In the genomic region with DNA sequence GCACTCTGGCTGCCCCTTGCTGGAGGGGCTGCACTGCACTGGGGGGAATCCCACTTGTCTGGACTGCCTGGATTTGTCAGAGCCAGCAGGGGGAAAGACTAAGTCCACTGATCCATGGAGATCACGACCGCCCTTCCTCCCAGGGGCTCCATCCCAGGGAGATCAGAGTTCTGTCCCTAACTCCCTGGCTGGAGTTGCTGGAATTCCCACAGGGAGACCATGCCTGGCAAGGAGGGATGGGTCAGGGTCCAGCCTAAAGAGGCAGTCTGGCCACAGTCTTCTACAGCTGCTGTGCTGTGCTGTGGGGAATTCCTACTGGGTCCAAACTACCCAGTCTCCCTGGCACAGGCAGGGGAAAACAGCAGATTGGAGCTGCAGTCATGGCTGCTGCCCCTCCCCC, we compare ENCODE assay signal across 19 cellular contexts.
DNase-seq lines count a peak whose midpoint lies in the region; ATAC-seq, FAIRE-seq and TF ChIP-seq lines count a peak whose summit lies in the region.
"Had no signal": no experiment of that assay in that cellular context is flagged by ENCODE, and none has a peak within 500 bp of the region (broad histone marks: within the 10 kb centered on the region; RNA-seq: fewer than 3 reads in every experiment).

No MANE protein-coding gene starts in this region.

- H3K4me2 ChIP-seq in HepG2 (ENCODE audit: low read depth, low read length) (no peak overlapping the region), H1 (ENCODE audit: insufficient read depth in 1 of 2, low read depth in 2 of 2, low read length in 2 of 2) (no peak overlapping the region; a peak in 1 of 4 replicates)
- H3K4me2 ChIP-seq: A549, BLaER1 had no signal

- H2BK120ac ChIP-seq in H1 (replicated peaks; ENCODE audit: low read depth, low read length): no peak overlapping the region

- no peaks in the 10 kb centered on the region; the same call in 1 of the 2 replicates for H3K79me1 ChIP-seq in H1 (ENCODE audit: low read depth, low read length)

- no peaks in the 10 kb centered on the region for H3K79me2 ChIP-seq in HepG2 (ENCODE audit: insufficient read depth, low read length)
- H3K79me2 ChIP-seq in H1 (ENCODE audit: control insufficient read depth in 1 of 2, insufficient read depth in 2 of 2, low read length in 2 of 2): no peaks in the 10 kb centered on the region

- H2AK5ac ChIP-seq in H1 (ENCODE audit: low read depth, low read length): no peak overlapping the region

- H3K4me1 ChIP-seq in HepG2 (ENCODE audit: insufficient read depth, low read length) (peaks cover 9% of the 10 kb centered on the region; the same call in 1 of the 2 replicates), right lobe of liver (no peaks in the 10 kb centered on the region), H1 (replicated peaks in 1 of 4; ENCODE audit: control insufficient read depth in 3 of 4, insufficient read depth in 4 of 4, low read length in 3 of 4) (peaks cover 0 to 8% (median 0%) of the 10 kb centered on the region in 4 experiments; a peak in 2 of 7 replicates)
- H3K4me1 ChIP-seq: BLaER1 had no signal

- WGBS in HepG2 (ENCODE audit: low lambda C conversion rate): no CpG with 5 or more reads among the region's 2 CpGs
- no CpG with 5 or more reads among the region's 2 CpGs for WGBS in right lobe of liver (ENCODE audit: insufficient coverage, low coverage, low lambda C conversion rate, missing lambda C conversion rate)
- 67% methylated on average over 2 of the region's 2 CpGs; no CpG with 5 or more reads in 1 of the 2 experiments for WGBS in H1 (ENCODE audit: extremely low coverage in 1 of 2, insufficient coverage in 1 of 2, insufficient read length in 1 of 2, insufficient replicate concordance in 2 of 2, low coverage in 1 of 2, low lambda C conversion rate in 2 of 2, missing lambda C conversion rate in 1 of 2), 2 experiments

- H3K4me3 ChIP-seq in HepG2 (replicated peaks in 1 of 3; ENCODE audit: insufficient read depth in 1 of 3, low read depth in 2 of 3, low read length in 3 of 3): no peak overlapping the region
- H3K4me3 ChIP-seq in right lobe of liver: no peak overlapping the region
- no peak overlapping the region for H3K4me3 ChIP-seq in H1 (ENCODE audit: extremely low read depth in 1 of 4, insufficient read depth in 2 of 4, low read depth in 3 of 4, low read length in 4 of 4)
- H3K4me3 ChIP-seq: A549, BLaER1, GM23248 had no signal

- H3K56ac ChIP-seq in H1 (replicated peaks; ENCODE audit: insufficient read length, low read depth, low read length): no peak overlapping the region

- H3K9ac ChIP-seq in HepG2 (ENCODE audit: insufficient read depth, low read depth, low read length) (no peak overlapping the region), H1 (replicated peaks in 1 of 4; ENCODE audit: extremely low read depth in 1 of 4, low read depth in 3 of 4, low read length in 3 of 4) (no peak overlapping the region)
- H3K9ac ChIP-seq: BLaER1, GM23248 had no signal

- TF ChIP-seq RAD21 in HepG2 (CRISPR knock-in tag; IDR thresholded peaks at IDR 0.05) (no peak), H1 (IDR thresholded peaks at IDR 0.05 in 1 of 2, conservative IDR thresholded peaks at IDR 0.05 in 1 of 2; ENCODE audit: low read depth in 2 of 2, low read length in 2 of 2) (no peak)

- H3K36me3 ChIP-seq in HepG2 (replicated peaks in 1 of 2; ENCODE audit: control insufficient read depth in 1 of 2, insufficient read depth in 2 of 2, low read length in 2 of 2) (no peaks in the 10 kb centered on the region), right lobe of liver (no peaks in the 10 kb centered on the region), H1 (ENCODE audit: control insufficient read depth in 2 of 4, insufficient read depth in 4 of 4, low read length in 3 of 4) (no peaks in the 10 kb centered on the region)

- no peak overlapping the region for H3K18ac ChIP-seq in H1 (ENCODE audit: extremely low read depth, low read length)

- ATAC-seq in HepG2 (peak; percentile 70), right lobe of liver (no peak), SK-N-SH treated with all-trans-retinoic acid at 6 μM for 48 hours (no peak)
- ATAC-seq: A549 had no signal

- peak overlapping the region; percentile 40 for H4K91ac ChIP-seq in H1 (replicated peaks; ENCODE audit: insufficient read length, low read length)

- CTCF ChIA-PET in HepG2 (lab: Yijun Ruan, JAX; ENCODE audit: low intra/inter-chr PET ratio, low total read pairs) (no interaction called here), H1 (lab: Charles Lee; ENCODE audit: partially characterized antibody) (no interaction called here)

- no peak for TF ChIP-seq CTCF in HepG2 (CRISPR knock-in tag; IDR thresholded peaks at IDR 0.05)
- TF ChIP-seq CTCF in right lobe of liver (IDR thresholded peaks at IDR 0.05): no peak
- TF ChIP-seq CTCF in H1 (IDR thresholded peaks at IDR 0.05; ENCODE audit: control extremely low read depth in 1 of 3, insufficient read depth in 1 of 3, low read depth in 1 of 3, low read length in 3 of 3): no peak

- POLR2A ChIA-PET in HepG2 (lab: Yijun Ruan, JAX): no interaction called here
- POLR2A ChIA-PET in H1 (lab: Charles Lee; ENCODE audit: partially characterized antibody): no interaction called here

- H3K14ac ChIP-seq in H1 (ENCODE audit: insufficient read length): no peak overlapping the region

- no TSS peak for BruUV-seq in HepG2 (replicated peaks; lab: Mats Ljungman, UMichigan)

- in situ Hi-C loops in HepG2 (cut with HindIII; ENCODE audit: extremely low pct_ligation_motif_present, low pct_unique_long_range_greater_than_20kb): no loop called here

- TF ChIP-seq POLR2A in HepG2 (IDR thresholded peaks at IDR 0.05; ENCODE audit: insufficient read depth in 1 of 2, low read depth in 2 of 2, low read length in 2 of 2) (no peak), right lobe of liver (IDR thresholded peaks at IDR 0.05) (no peak), H1 (IDR thresholded peaks at IDR 0.05; ENCODE audit: control extremely low read depth in 1 of 2, low read depth in 2 of 2, low read length in 2 of 2) (no peak)

- H4K8ac ChIP-seq in H1 (ENCODE audit: extremely low read depth, insufficient read depth, low read length): no peak overlapping the region

- H2BK5ac ChIP-seq in H1 (ENCODE audit: low read depth, low read length): 0 out of 2 replicates have a peak overlapping the region, but pooled peaks have one; percentile 24

- intact Hi-C loops in HepG2 (cut with micrococcal nuclease; ENCODE audit: unreplicated experiment) (no loop called here), right lobe of liver (cut with DNase I) (no loop called here)

- TF ChIP-seq EP300 in HepG2 (IDR thresholded peaks at IDR 0.05; ENCODE audit: low read depth in 2 of 2, low read length in 2 of 2) (no peak), HepG2 (CRISPR knock-in tag; IDR thresholded peaks at IDR 0.05; ENCODE audit: borderline replicate concordance) (no peak), H1 (IDR thresholded peaks at IDR 0.05; ENCODE audit: borderline replicate concordance in 1 of 2, low read depth in 2 of 2, low read length in 2 of 2) (no peak)

- no peak overlapping the region for H2BK20ac ChIP-seq in H1 (ENCODE audit: low read length)

- H4K5ac ChIP-seq in H1 (ENCODE audit: insufficient read length, low read depth, low read length): no peak overlapping the region

- DNase-seq in HepG2 (ENCODE audit: low spot score): no peak
- no peak for DNase-seq in right lobe of liver
- DNase-seq in H1 (ENCODE audit: low read depth in 1 of 2, low spot score in 2 of 2): no peak
- DNase-seq in myocyte (ENCODE audit: low read depth): peak; percentile 6
- no peak for DNase-seq in middle frontal gyrus (ENCODE audit: extremely low spot score, low spot score)
- no peak for DNase-seq in urothelium cell line (ENCODE audit: low spot score)
- no peak for DNase-seq in LoVo (ENCODE audit: low spot score)
- DNase-seq: CD4-positive, alpha-beta memory T cell; DMS153; DMS79; GDM1; GM23248; H7 had no signal

- H3K4ac ChIP-seq in H1 (replicated peaks; ENCODE audit: insufficient read length, low read depth, low read length): no peak overlapping the region

- H3K23me2 ChIP-seq in H1 (ENCODE audit: low read depth, low read length): no peaks in the 10 kb centered on the region

- H2AFZ ChIP-seq in HepG2 (ENCODE audit: low read length) (no peak overlapping the region), H1 (ENCODE audit: low read length) (no peak overlapping the region)
- H2AFZ ChIP-seq: GM23248 had no signal

- H2BK12ac ChIP-seq in H1 (ENCODE audit: low read depth, low read length): no peak overlapping the region

- H4K20me1 ChIP-seq in HepG2 (ENCODE audit: insufficient read depth, low read length) (no peaks in the 10 kb centered on the region), H1 (replicated peaks in 1 of 2; ENCODE audit: control insufficient read depth in 1 of 2, insufficient read depth in 2 of 2, low read length in 2 of 2) (no peaks in the 10 kb centered on the region)
- H4K20me1 ChIP-seq: BLaER1 had no signal

- no peaks in the 10 kb centered on the region for H3K9me3 ChIP-seq in HepG2 (ENCODE audit: low read length)
- H3K9me3 ChIP-seq in right lobe of liver: no peaks in the 10 kb centered on the region
- H3K9me3 ChIP-seq in H1 (ENCODE audit: insufficient read depth in 2 of 2, low read depth in 1 of 2, low read length in 1 of 2): no peaks in the 10 kb centered on the region

- H3K27ac ChIP-seq in HepG2 (ENCODE audit: extremely low read length, insufficient read depth, low read length) (no peak overlapping the region), right lobe of liver (no peak overlapping the region), H1 (ENCODE audit: low read depth, low read length) (no peak overlapping the region)
- H3K27ac ChIP-seq: 22Rv1, A549, BLaER1, GM23248 had no signal

- H3K27me3 ChIP-seq in HepG2 (ENCODE audit: control insufficient read depth in 1 of 2, insufficient read depth in 2 of 2, low read length in 2 of 2): no peaks in the 10 kb centered on the region
- H3K27me3 ChIP-seq in right lobe of liver: no peaks in the 10 kb centered on the region
- H3K27me3 ChIP-seq in H1 (replicated peaks in 1 of 4; ENCODE audit: control insufficient read depth in 3 of 4, extremely low read depth in 1 of 4, insufficient read depth in 3 of 4, low read length in 3 of 4): no peaks in the 10 kb centered on the region
- H3K27me3 ChIP-seq: BLaER1 had no signal

- FAIRE-seq in HepG2 (lab: Jason Lieb, UNC) (no peak), H1 (lab: Jason Lieb, UNC) (no peak), urothelium cell line (lab: Jason Lieb, UNC) (no peak)
- FAIRE-seq: A549, GM12892, GM18507 had no signal

- H2BK15ac ChIP-seq in H1 (ENCODE audit: low read length): peak overlapping the region; percentile 61; the same call in 1 of the 2 replicates

- no peak overlapping the region for H3K23ac ChIP-seq in H1 (ENCODE audit: insufficient read length)

TF ChIP-seq in HepG2, 621 proteins besides CTCF, POLR2A, EP300 and RAD21 (continues in another document):
- TF ChIP-seq AHR (CRISPR knock-in tag; IDR thresholded peaks at IDR 0.05) (no peak), ZNF343 (CRISPR knock-in tag; IDR thresholded peaks at IDR 0.05) (peak; percentile 59; the same call in 1 of the 2 replicates)

TF ChIP-seq in H1, 55 proteins besides CTCF, POLR2A, EP300 and RAD21 (continues in another document):
- TF ChIP-seq KDM1A (IDR thresholded peaks at IDR 0.05; ENCODE audit: borderline replicate concordance, low read length) (no peak), SP2 (IDR thresholded peaks at IDR 0.05; ENCODE audit: low read length) (no peak)

TF ChIP-seq in SK-N-SH treated with all-trans-retinoic acid at 6 μM for 48 hours, 23 proteins besides CTCF, POLR2A, EP300 and RAD21 (continues in another document):
- TF ChIP-seq SNAI2 (CRISPR knock-in tag; IDR thresholded peaks at IDR 0.05) (no peak), ZNF8 (CRISPR knock-in tag; IDR thresholded peaks at IDR 0.05) (no peak), ZFP30 (CRISPR knock-in tag; IDR thresholded peaks at IDR 0.05) (no peak)
